ENCODE assay signal across 22 cellular contexts in genomic region chr6:125503181-125503580, GRCh38.
"Had no signal": no experiment of that assay in that cellular context is flagged by ENCODE, and none has a peak within 500 bp of the region (broad histone marks: within the 10 kb centered on the region; RNA-seq: fewer than 3 reads in every experiment).

No MANE protein-coding gene starts in this region.

- H3K4me3 Mint-ChIP-seq: nephron; stimulated activated memory B cell treated with anti-CD40 and anti-IgM and Interleukin-4, amounts not matched to agents 10 μg/mL and 1 μg/mL and 100 μg/mL, for 72 hours; stimulated activated naive CD8-positive, alpha-beta T cell treated with anti-CD3 and anti-CD28 coated beads, Interleukin-15, Interleukin-2, amounts not matched to agents 100 ng/mL and 50 ng/mL, for 24 hours had no signal

- H3K27ac ChIP-seq: foreskin keratinocyte, parathyroid adenoma, prostate gland, right lobe of liver, spleen, tibial artery, upper lobe of right lung, vagina had no signal

- ATAC-seq: foreskin keratinocyte; left cardiac atrium; left ventricle myocardium superior; right lobe of liver; stimulated activated memory B cell treated with anti-CD40 and anti-IgM and Interleukin-4, amounts not matched to agents 10 μg/mL and 1 μg/mL and 100 μg/mL, for 72 hours; upper lobe of right lung had no signal

- H3K27ac Mint-ChIP-seq: naive B cell; nephron; stimulated activated memory B cell treated with anti-CD40 and anti-IgM and Interleukin-4, amounts not matched to agents 10 μg/mL and 1 μg/mL and 100 μg/mL, for 72 hours; stimulated activated naive CD8-positive, alpha-beta T cell treated with anti-CD3 and anti-CD28 coated beads, Interleukin-15, Interleukin-2, amounts not matched to agents 100 ng/mL and 50 ng/mL, for 24 hours had no signal

- H3K27me3 ChIP-seq: right lobe of liver, spleen, tibial artery, upper lobe of right lung, vagina had no signal

- H3K9me3 ChIP-seq: prostate gland, right lobe of liver, spleen, tibial artery, upper lobe of right lung, vagina had no signal

- H3K9me3 Mint-ChIP-seq: stimulated activated memory B cell treated with anti-CD40 and anti-IgM and Interleukin-4, amounts not matched to agents 10 μg/mL and 1 μg/mL and 100 μg/mL, for 72 hours had no signal

- H3K36me3 ChIP-seq: prostate gland, right lobe of liver, spleen, tibial artery, upper lobe of right lung, vagina had no signal

- H3K79me2 ChIP-seq: parathyroid adenoma had no signal

- H3K36me3 Mint-ChIP-seq: naive B cell; stimulated activated memory B cell treated with anti-CD40 and anti-IgM and Interleukin-4, amounts not matched to agents 10 μg/mL and 1 μg/mL and 100 μg/mL, for 72 hours had no signal

- H3K4me1 Mint-ChIP-seq: stimulated activated memory B cell treated with anti-CD40 and anti-IgM and Interleukin-4, amounts not matched to agents 10 μg/mL and 1 μg/mL and 100 μg/mL, for 72 hours had no signal

- H2AFZ ChIP-seq: parathyroid adenoma had no signal

- H3K4me1 ChIP-seq: foreskin keratinocyte, parathyroid adenoma, prostate gland, tibial artery, upper lobe of right lung, vagina had no signal

- H3K4me3 ChIP-seq: lung, prostate gland, right lobe of liver, spleen, tibial artery, upper lobe of right lung, vagina had no signal

- DNase-seq: dermis blood vessel endothelial cell; erythroblast; foreskin keratinocyte; kidney; left cardiac atrium; left ventricle myocardium superior; mesenchymal stem cell; naive B cell; right lobe of liver; spleen; stimulated activated CD4-positive, alpha-beta T cell treated with anti-CD3 and anti-CD28 coated beads, Interleukin-15, amount 100 ng/mL, for 24 hours; stimulated activated CD4-positive, alpha-beta T cell treated with anti-CD3 and anti-CD28 coated beads, Interleukin-1b, Interleukin-23, amount 100 ng/mL, for 48 hours; stimulated activated CD4-positive, alpha-beta T cell treated with anti-CD3 and anti-CD28 coated beads, Interleukin-4, amount 100 ng/mL, for 24 hours; tibial artery; upper lobe of right lung had no signal

- H3K9ac ChIP-seq: parathyroid adenoma had no signal
